Comparison of ENCODE assay signal across 8 cellular contexts in genomic region chr15:64989331-64990167, GRCh38. TPM values are rescaled to one million over a fixed set of nuclear protein-coding genes. Genes with fewer than 3 reads are reported as not detected.
A peak's percentile ranks its signal among the peaks of the same experiment; 100 is the strongest.
DNase-seq lines count a peak whose midpoint lies in the region; ATAC-seq and TF ChIP-seq lines count a peak whose summit lies in the region.

SPG21 (minus strand) TSS chr15:64989914; CDS start chr15:64983569, 6,345 bp downstream.

- H3K9me3 Mint-ChIP-seq in type B pancreatic cell, result no peaks in the 10 kb centered on the region

- H3K4me1 ChIP-seq in adrenal gland (replicated peaks in 1 of 2) (peaks cover 13 to 28% of the 10 kb centered on the region in 2 donors), heart right ventricle (peaks cover 0 to 48% (median 21%) of the 10 kb centered on the region in 9 donors)

- peaks cover 4% of the 10 kb centered on the region for H3K36me3 Mint-ChIP-seq in type B pancreatic cell

- H3K4me3 ChIP-seq in adrenal gland (peak within 1 kb of the TSS; percentile 56 to 96 (median 80)), heart right ventricle (peak within 1 kb of the TSS; percentile 81 to 99 (median 95))

- H3K27me3 ChIP-seq in adrenal gland (no peaks in the 10 kb centered on the region), heart right ventricle (no peaks in the 10 kb centered on the region)

- H3K27me3 Mint-ChIP-seq in type B pancreatic cell, result no peaks in the 10 kb centered on the region

- peak within 1 kb of the TSS; percentile 38 to 98 (median 93) for H3K27ac ChIP-seq in adrenal gland
- H3K27ac ChIP-seq in heart right ventricle, result peak within 1 kb of the TSS; percentile 81 to 97 (median 93)

- H3K4me3 Mint-ChIP-seq in type B pancreatic cell, result peak within 1 kb of the TSS; percentile 100

- WGBS in adrenal gland, 4 donors, result 0 to 1% (median 0%) methylated on average over 17 to 78 of the region's 78 CpGs
- WGBS in heart right ventricle, 2 donors, result 0 to 1% methylated on average over 71 to 78 of the region's 78 CpGs

- H3K9me3 ChIP-seq in adrenal gland (replicated peaks in 1 of 3) (no peaks in the 10 kb centered on the region), heart right ventricle (no peaks in the 10 kb centered on the region)

- peaks cover 35% of the 10 kb centered on the region for H3K4me1 Mint-ChIP-seq in type B pancreatic cell (ENCODE audit: unreplicated experiment)

- TF ChIP-seq POLR2A in GM15510 (IDR thresholded peaks at IDR 0.05; ENCODE audit: borderline replicate concordance, extremely low read depth, insufficient read length) (peak; percentile 61), adrenal gland (IDR thresholded peaks at IDR 0.05) (peak; percentile 76 to 95)

- peak within 1 kb of the TSS; percentile 97 for H3K27ac Mint-ChIP-seq in type B pancreatic cell

- peak in 1 of 6 experiments; percentile 2 for TF ChIP-seq CTCF in adrenal gland (IDR thresholded peaks at IDR 0.05)
- TF ChIP-seq CTCF in heart right ventricle (IDR thresholded peaks at IDR 0.05), result no peak
- no peak for TF ChIP-seq CTCF in type B pancreatic cell (conservative IDR thresholded peaks at IDR 0.05)

- peak; percentile 94 for ATAC-seq in HG02884 (IDR thresholded peaks at IDR 0.05; ENCODE audit: unreplicated experiment)
- peak; percentile 96 to 97 (median 96) for ATAC-seq in heart right ventricle

- intact Hi-C loops in adrenal gland (cut with DNase I) (no loop called here), heart right ventricle (cut with DNase I) (loop anchor here in 2 of 10 donors (5.0 to 10.0 kb wide), 2 partner anchors 38 to 145 kb away; partner anchors contain the start of genes MTFMT (in 1 of the 2) and PLEKHO2 (in 1 of the 2)), posterior cingulate gyrus (cut with DNase I) (loop anchor here (5.0 kb wide), 1 partner anchor 38 kb away; the partner anchor contains the start of gene MTFMT)

- H3K36me3 ChIP-seq in adrenal gland (replicated peaks in 1 of 2) (no peaks in the 10 kb centered on the region), heart right ventricle (no peaks in the 10 kb centered on the region)

- DNase-seq in NCI-H146 treated with DMSO at 0.1 percent for 48 hours (lab: John Stamatoyannopoulos, UW; ENCODE audit: unreplicated experiment), result peak; percentile 68
- peak; percentile 82 to 93 (median 88) for DNase-seq in T-helper 1 cell
- DNase-seq in adrenal gland, result peak; percentile 94 to 97 (median 96)
- DNase-seq in heart right ventricle, result peak; percentile 94 to 95
- DNase-seq in posterior cingulate gyrus, result peak; percentile 85 to 99 (median 90)
- DNase-seq in type B pancreatic cell (ENCODE audit: extremely low spot score, unreplicated experiment), result peak; percentile 96

RNA-seq across cellular contexts. Expression of gene SPG21, which starts in this region (rescaled TPM):
- 100 to 1,000 TPM in 3 of 8 donors, 10 to 100 TPM in 5; 78.9 to 121 (median 94.2) TPM for total RNA-seq in adrenal gland
- polyA plus RNA-seq in adrenal gland, result 10 to 100 TPM; 51.1 to 89.5 (median 58.4) TPM
- total RNA-seq in heart right ventricle, result 10 to 100 TPM; 36.4 to 56.6 (median 45.9) TPM
- 10 to 100 TPM; 30.4 to 57.0 TPM for polyA plus RNA-seq in heart right ventricle
- 77.0 and 80.7 TPM in 2 replicates for total RNA-seq in type B pancreatic cell (ENCODE audit: low replicate concordance)

Comparison
In these comparisons a context has a peak if more than half of its experiments do, and no peak if none do; other contexts are left out.
1. Peak in every context shown above with its lines: DNase-seq, ATAC-seq, H3K4me3 ChIP-seq and H3K27ac ChIP-seq.